1 cellular context compared by ENCODE assay signal in the genomic region with DNA sequence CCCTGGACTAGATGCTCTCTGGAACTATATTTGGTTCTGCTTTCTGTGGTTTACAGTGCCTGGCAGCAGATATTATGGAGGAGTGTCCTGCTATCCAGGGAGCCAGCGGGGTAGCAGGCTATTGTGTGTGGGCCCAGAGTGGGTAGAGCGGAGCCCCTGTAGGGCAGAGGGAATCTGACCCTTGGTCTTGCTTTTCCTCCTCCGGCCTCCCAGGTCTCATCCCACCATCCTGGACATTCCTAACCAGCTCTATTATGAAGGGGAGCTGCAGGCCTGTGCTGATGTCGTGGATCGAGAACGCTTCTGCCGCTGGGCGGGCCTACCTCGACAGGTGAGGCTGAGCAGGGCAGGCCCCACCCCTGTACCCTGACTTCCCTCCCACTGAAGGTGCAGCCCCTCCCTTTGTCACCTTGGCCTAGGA.
TF ChIP-seq lines count a peak whose summit lies in the region.

No MANE protein-coding gene starts in this region.

TF ChIP-seq in HEK293, 187 proteins besides CTCF, POLR2A, EP300 and RAD21 (continued from another document):
- TF ChIP-seq ZFHX2 (tag by site-specific recombination; conservative IDR thresholded peaks at IDR 0.05) (peak; percentile 61; the same call in 1 of the 2 replicates), ZNF561 (tag by site-specific recombination; IDR thresholded peaks at IDR 0.05; ENCODE audit: borderline replicate concordance) (no peak), ZNF155 (tag by site-specific recombination; IDR thresholded peaks at IDR 0.05) (no peak), ZNF544 (tag by site-specific recombination; IDR thresholded peaks at IDR 0.05) (no peak), ZNF223 (tag by site-specific recombination; IDR thresholded peaks at IDR 0.05) (no peak)
